27 cellular contexts compared by ENCODE assay signal in the genomic region with DNA sequence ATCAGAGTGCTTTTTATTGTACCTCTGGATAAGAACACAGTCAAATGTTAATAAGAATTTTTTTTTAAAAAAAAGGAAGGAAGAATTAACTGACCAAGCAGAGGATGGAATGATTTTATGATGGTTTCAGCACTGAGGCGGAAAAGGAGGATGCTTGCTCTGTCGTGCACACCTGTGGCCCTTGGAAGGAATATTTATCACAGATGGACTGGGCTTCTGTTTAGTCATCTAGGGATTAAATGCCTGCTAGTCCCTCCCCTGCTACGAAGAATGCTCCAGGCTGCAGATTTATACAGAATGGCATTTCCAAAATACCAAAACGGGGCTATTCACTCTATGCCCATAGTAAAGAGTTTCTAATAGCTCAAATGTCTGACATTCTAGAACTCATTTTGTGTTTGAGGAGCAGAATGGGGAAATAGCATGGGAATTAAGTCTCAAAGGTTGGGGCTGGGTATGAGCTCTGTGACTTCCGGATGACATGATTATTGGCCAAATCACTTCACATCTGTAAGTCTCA.
"Had no signal": no experiment of that assay in that cellular context is flagged by ENCODE, and none has a peak within 500 bp of the region (broad histone marks: within the 10 kb centered on the region; RNA-seq: fewer than 3 reads in every experiment).

No MANE protein-coding gene starts in this region.

- H3K27ac ChIP-seq: colonic mucosa, gastrocnemius medialis, ovary, tibial nerve, VCaP had no signal

- DNase-seq: activated CD4-positive, alpha-beta T cell treated with anti-CD3 and anti-CD28 coated beads for 4 hours; activated CD4-positive, alpha-beta T cell treated with anti-CD3 and anti-CD28 coated beads, Interleukin-2, amount 50 U/mL, for 48 hours; activated CD8-positive, alpha-beta memory T cell treated with anti-CD3 and anti-CD28 coated beads for 24 hours; activated effector memory CD4-positive, alpha-beta T cell treated with anti-CD3 and anti-CD28 coated beads, Interleukin-2, amount 50 U/mL, for 16 hours; activated naive CD4-positive, alpha-beta T cell treated with anti-CD3 and anti-CD28 coated beads for 36 hours; activated naive CD8-positive, alpha-beta T cell treated with anti-CD3 and anti-CD28 coated beads for 36 hours; activated T-cell treated with anti-CD3 and anti-CD28 coated beads, Interleukin-2, amount 50 U/mL, for 1 hour; colonic mucosa; effector memory CD4-positive, alpha-beta T cell; gastrocnemius medialis; glutamatergic neuron; kidney; left colon; mammary epithelial cell; naive thymus-derived CD4-positive, alpha-beta T cell; ovary; small intestine; stimulated activated CD4-positive, alpha-beta T cell treated with anti-CD3 and anti-CD28 coated beads, Interleukin-15, amount 100 ng/mL, for 24 hours; stimulated activated CD4-positive, alpha-beta T cell treated with anti-CD3 and anti-CD28 coated beads, Interleukin-2, amount 100 ng/mL, for 24 hours; stimulated activated naive CD4-positive, alpha-beta T cell treated with Interleukin-2 at 50 U/mL for 16 hours; T-helper 1 cell had no signal

- H3K27me3 ChIP-seq: colonic mucosa, gastrocnemius medialis, ovary, tibial nerve had no signal

- H3K36me3 ChIP-seq: colonic mucosa, gastrocnemius medialis, ovary, tibial nerve had no signal

- H3K27me3 Mint-ChIP-seq: activated naive CD8-positive, alpha-beta T cell treated with anti-CD3 and anti-CD28 coated beads for 36 hours; progenitor cell of endocrine pancreas had no signal

- ATAC-seq: gastrocnemius medialis; left colon; naive thymus-derived CD4-positive, alpha-beta T cell; sciatic nerve had no signal

- H3K4me3 ChIP-seq: colonic mucosa, dorsolateral prefrontal cortex, gastrocnemius medialis, ovary, tibial nerve had no signal

- H3K27ac Mint-ChIP-seq: activated naive CD4-positive, alpha-beta T cell treated with anti-CD3 and anti-CD28 coated beads for 36 hours; activated naive CD8-positive, alpha-beta T cell treated with anti-CD3 and anti-CD28 coated beads for 36 hours; activated T-helper 1 cell treated with anti-CD3 and anti-CD28 coated beads, Interleukin-12 subunit alpha, Interleukin-12 subunit beta, Interleukin-2, Interleukin-4 antibody, amounts not matched to agents 30 ng/mL and 10 ng/mL and 1 ng/mL, durations not matched to agents 14 hours and 24 hours and 36 hours; naive thymus-derived CD4-positive, alpha-beta T cell had no signal

- H3K9me3 ChIP-seq: colonic mucosa, gastrocnemius medialis, ovary had no signal

- H3K4me3 Mint-ChIP-seq: activated naive CD4-positive, alpha-beta T cell treated with anti-CD3 and anti-CD28 coated beads for 36 hours; activated naive CD8-positive, alpha-beta T cell treated with anti-CD3 and anti-CD28 coated beads for 36 hours; activated T-helper 1 cell treated with anti-CD3 and anti-CD28 coated beads, Interleukin-12 subunit alpha, Interleukin-12 subunit beta, Interleukin-2, Interleukin-4 antibody, amounts not matched to agents 30 ng/mL and 10 ng/mL and 1 ng/mL, durations not matched to agents 14 hours and 24 hours and 36 hours; naive thymus-derived CD4-positive, alpha-beta T cell had no signal

- H3K4me1 ChIP-seq: colonic mucosa had no signal
